ENCODE assay signal across 8 cellular contexts in the genomic region with DNA sequence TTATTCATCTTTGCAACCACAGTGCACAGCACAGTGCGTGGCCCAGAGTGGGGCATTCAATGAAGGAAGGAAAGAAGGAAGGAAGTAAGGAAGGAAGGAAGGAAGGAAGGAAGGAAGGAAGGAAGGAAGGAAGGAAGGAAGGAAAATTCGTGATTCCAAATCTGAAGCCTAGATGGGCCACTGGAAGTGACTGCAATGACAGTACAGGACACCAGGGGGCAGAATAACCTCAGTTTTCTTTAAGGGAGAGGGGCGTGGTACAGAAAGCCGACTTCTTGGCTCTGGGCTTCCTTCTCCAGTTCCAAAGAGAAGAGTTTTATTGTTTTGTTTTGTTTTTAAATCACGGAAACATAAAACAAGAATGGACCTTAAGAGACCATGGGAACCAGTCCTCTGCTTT. TPM values are rescaled to one million over a fixed set of nuclear protein-coding genes. Genes with fewer than 3 reads are reported as not detected.
DNase-seq lines count a peak whose midpoint lies in the region; FAIRE-seq and TF ChIP-seq lines count a peak whose summit lies in the region.

No MANE protein-coding gene starts in this region.

- peaks cover 16% of the 10 kb centered on the region for H3K4me1 Mint-ChIP-seq in brain

- peak overlapping the region in 2 of 5 experiments; percentile 23 to 62 for H3K27ac Mint-ChIP-seq in brain

- TF ChIP-seq CTCF in brain (conservative IDR thresholded peaks at IDR 0.05) = peak; percentile 76

- H3K4me3 Mint-ChIP-seq in brain = no peak overlapping the region

- DNase-seq in SHP77 (lab: John Stamatoyannopoulos, UW) = peak; percentile 1 to 10
- DNase-seq in SHP77 treated with DMSO at 0.1 percent for 48 hours (lab: John Stamatoyannopoulos, UW) = no peak
- DNase-seq in NCI-H1092 (lab: John Stamatoyannopoulos, UW) = peak; percentile 20
- peak; percentile 33 for DNase-seq in iris pigment epithelial cell (ENCODE audit: low read depth)
- peak; percentile 24 for DNase-seq in stimulated activated CD4-positive, alpha-beta T cell treated with anti-CD3 and anti-CD28 coated beads, Interleukin-2, amount 100 ng/mL, for 4 hours (ENCODE audit: low read depth)
- DNase-seq in islet precursor cell = no peak

- FAIRE-seq in TTC549 (lab: Jason Lieb, UNC) = peak; percentile 73

- no peaks in the 10 kb centered on the region for H3K36me3 Mint-ChIP-seq in brain

- peaks cover 0 to 5% (median 0%) of the 10 kb centered on the region in 5 experiments for H3K9me3 Mint-ChIP-seq in brain

- peaks cover 3% of the 10 kb centered on the region for H3K27me3 Mint-ChIP-seq in brain

RNA-seq across cellular contexts. Expression of a gene that starts 47.8 kb away (rescaled TPM):
- 18.8 TPM for polyA plus RNA-seq in brain (ENCODE audit: insufficient read depth, low read depth, low replicate concordance)

Comparison
In these comparisons a context has a peak if more than half of its experiments do, and no peak if none do; other contexts are left out.
1. DNase-seq: peak in SHP77 (2 of 2), NCI-H1092 (single experiment), iris pigment epithelial cell (single experiment) and stimulated activated CD4-positive, alpha-beta T cell treated with anti-CD3 and anti-CD28 coated beads, Interleukin-2, amount 100 ng/mL, for 4 hours (single experiment); none in SHP77 treated with DMSO at 0.1 percent for 48 hours (single experiment) and islet precursor cell (single experiment).